16 cellular contexts compared by ENCODE assay signal in genomic region chr2:10357770-10358169, GRCh38.
"Had no signal": no experiment of that assay in that cellular context is flagged by ENCODE, and none has a peak within 500 bp of the region (broad histone marks: within the 10 kb centered on the region; RNA-seq: fewer than 3 reads in every experiment).

No MANE protein-coding gene starts in this region.

- H3K36me3 Mint-ChIP-seq: activated CD8-positive, alpha-beta memory T cell treated with anti-CD3 and anti-CD28 coated beads, Interleukin-2, amount 10 ng/mL, durations not matched to agents 7 days and 5 days had no signal

- H3K27ac Mint-ChIP-seq: activated CD8-positive, alpha-beta memory T cell treated with anti-CD3 and anti-CD28 coated beads, Interleukin-2, amount 10 ng/mL, durations not matched to agents 7 days and 5 days; activated T-helper 2 cell treated with anti-CD3 and anti-CD28 coated beads, Interferon-gamma antibody, Interleukin-2, Interleukin-4, amounts not matched to agents 10 μg/mL and 5 μg/mL and 100 μg/mL, durations not matched to agents 14 hours and 24 hours and 36 hours; stimulated activated naive CD8-positive, alpha-beta T cell treated with anti-CD3 and anti-CD28 coated beads, Interleukin-15, Interleukin-2, amounts not matched to agents 100 ng/mL and 50 ng/mL, for 24 hours had no signal

- H3K4me1 Mint-ChIP-seq: activated CD8-positive, alpha-beta memory T cell treated with anti-CD3 and anti-CD28 coated beads, Interleukin-2, amount 10 ng/mL, durations not matched to agents 7 days and 5 days had no signal

- ATAC-seq: activated CD8-positive, alpha-beta memory T cell treated with anti-CD3 and anti-CD28 coated beads, Interleukin-2, amount 10 ng/mL, durations not matched to agents 7 days and 5 days; gastroesophageal sphincter had no signal

- H3K27me3 Mint-ChIP-seq: activated CD8-positive, alpha-beta memory T cell treated with anti-CD3 and anti-CD28 coated beads, Interleukin-2, amount 10 ng/mL, durations not matched to agents 7 days and 5 days; stimulated activated naive CD8-positive, alpha-beta T cell treated with anti-CD3 and anti-CD28 coated beads, Interleukin-15, Interleukin-2, amounts not matched to agents 100 ng/mL and 50 ng/mL, for 24 hours had no signal

- H3K9me3 Mint-ChIP-seq: activated T-helper 2 cell treated with anti-CD3 and anti-CD28 coated beads, Interferon-gamma antibody, Interleukin-2, Interleukin-4, amounts not matched to agents 10 μg/mL and 5 μg/mL and 100 μg/mL, durations not matched to agents 14 hours and 24 hours and 36 hours; immature natural killer cell; nephron; stimulated activated naive CD8-positive, alpha-beta T cell treated with anti-CD3 and anti-CD28 coated beads, Interleukin-15, Interleukin-2, amounts not matched to agents 100 ng/mL and 50 ng/mL, for 24 hours had no signal

- H3K4me3 Mint-ChIP-seq: activated CD8-positive, alpha-beta memory T cell treated with anti-CD3 and anti-CD28 coated beads, Interleukin-2, amount 10 ng/mL, durations not matched to agents 7 days and 5 days; immature natural killer cell; nephron; stimulated activated naive CD8-positive, alpha-beta T cell treated with anti-CD3 and anti-CD28 coated beads, Interleukin-15, Interleukin-2, amounts not matched to agents 100 ng/mL and 50 ng/mL, for 24 hours had no signal

- DNase-seq: activated CD4-positive, alpha-beta T cell treated with anti-CD3 and anti-CD28 coated beads for 1 hour; activated CD4-positive, alpha-beta T cell treated with anti-CD3 and anti-CD28 coated beads, Interleukin-2, amount 50 U/mL, for 48 hours; activated CD8-positive, alpha-beta memory T cell treated with anti-CD3 and anti-CD28 coated beads, Interleukin-2, amount 10 ng/mL, durations not matched to agents 7 days and 5 days; activated naive CD4-positive, alpha-beta T cell treated with Interleukin-2 at 50 U/mL for 16 hours; cortex of kidney; immature natural killer cell; kidney glomerular epithelial cell; left ventricle myocardium inferior; mammary epithelial cell; midbrain; occipital lobe; T-helper 2 cell had no signal
